20 cellular contexts compared by ENCODE assay signal in the genomic region with DNA sequence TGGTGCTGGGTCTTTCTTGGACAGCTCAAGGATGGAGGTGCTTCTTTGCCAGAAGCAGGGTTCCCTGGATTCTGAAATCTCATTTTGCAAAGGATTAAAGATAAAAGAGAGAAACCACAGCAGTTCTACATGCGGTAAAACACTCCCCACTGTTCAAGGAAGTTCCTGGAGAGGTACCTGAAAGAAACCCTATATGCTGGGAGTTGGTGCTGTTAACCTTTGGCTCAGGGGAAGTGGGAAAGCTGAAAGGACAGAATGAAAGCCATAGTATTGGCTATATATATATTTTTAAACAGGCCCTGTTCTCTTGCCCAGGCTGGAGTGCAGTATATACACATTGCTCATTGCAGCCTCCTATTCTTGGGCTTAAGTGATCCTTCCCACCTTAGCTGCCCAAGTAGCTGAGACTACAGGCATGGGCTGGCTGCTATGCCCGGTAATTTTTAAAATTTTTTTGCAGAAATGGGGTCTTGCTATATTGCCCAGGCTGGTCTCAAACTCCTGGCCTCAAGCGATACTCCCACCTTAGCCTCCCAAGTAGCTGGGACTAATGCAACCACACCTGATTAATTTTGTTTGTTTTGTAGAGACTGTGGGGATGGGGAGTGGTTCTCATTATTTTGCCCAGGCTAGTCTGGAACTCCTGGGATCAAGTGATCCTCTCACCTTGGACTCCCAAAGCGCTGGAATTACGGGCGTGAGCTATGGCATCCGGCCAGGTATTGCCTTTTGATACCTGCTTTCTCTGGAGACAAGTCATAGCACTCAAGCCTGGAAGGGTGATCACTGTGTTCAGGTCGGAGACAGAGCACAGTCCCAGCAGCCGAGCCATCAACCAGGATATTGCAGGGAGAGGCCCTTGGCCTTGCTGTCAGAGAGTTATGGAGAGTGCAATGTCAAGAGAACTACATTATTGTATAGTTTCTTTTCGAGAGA. TPM values are rescaled to one million over a fixed set of nuclear protein-coding genes. Genes with fewer than 3 reads are reported as not detected.
DNase-seq lines count a peak whose midpoint lies in the region; ATAC-seq, FAIRE-seq and TF ChIP-seq lines count a peak whose summit lies in the region.
"Had no signal": no experiment of that assay in that cellular context is flagged by ENCODE, and none has a peak within 500 bp of the region (broad histone marks: within the 10 kb centered on the region; RNA-seq: fewer than 3 reads in every experiment).

No MANE protein-coding gene starts in this region.

- no peak overlapping the region for H3K27ac ChIP-seq in Peyer's patch
- peak overlapping the region; percentile 39 for H3K27ac ChIP-seq in iPS-20b (ENCODE audit: low read length)
- H3K27ac ChIP-seq: heart left ventricle had no signal

- H3K27me3 ChIP-seq in Peyer's patch (no peaks in the 10 kb centered on the region), iPS-20b (ENCODE audit: insufficient read depth, low read length) (no peaks in the 10 kb centered on the region)
- H3K27me3 ChIP-seq: heart left ventricle had no signal

- H3K4me3 ChIP-seq in Peyer's patch (no peak overlapping the region), iPS-20b (ENCODE audit: low read length) (no peak overlapping the region; the same call in 1 of the 2 replicates)
- H3K4me3 ChIP-seq: heart left ventricle had no signal

- H3K36me3 ChIP-seq in Peyer's patch: no peaks in the 10 kb centered on the region
- peaks cover 8% of the 10 kb centered on the region for H3K36me3 ChIP-seq in iPS-20b (ENCODE audit: insufficient read depth, low read depth, low read length)

- H3K27ac Mint-ChIP-seq in effector memory CD8-positive, alpha-beta T cell: peak overlapping the region in 1 of 2 donors; percentile 39
- H3K27ac Mint-ChIP-seq: activated CD8-positive, alpha-beta T cell treated with anti-CD3 and anti-CD28 coated beads for 36 hours; activated naive CD8-positive, alpha-beta T cell treated with anti-CD3 and anti-CD28 coated beads for 36 hours; B cell; memory B cell; type B pancreatic cell had no signal

- no peak for TF ChIP-seq POLR2A in Peyer's patch (IDR thresholded peaks at IDR 0.05)

- no peaks in the 10 kb centered on the region for H3K9me3 Mint-ChIP-seq in effector memory CD8-positive, alpha-beta T cell
- H3K9me3 Mint-ChIP-seq: activated CD8-positive, alpha-beta T cell treated with anti-CD3 and anti-CD28 coated beads for 36 hours; activated naive CD8-positive, alpha-beta T cell treated with anti-CD3 and anti-CD28 coated beads for 36 hours; activated T-cell treated with anti-CD3 and anti-CD28 coated beads, Interleukin-2, amount 50 U/mL, for 4 hours; memory B cell; type B pancreatic cell had no signal

- no peak overlapping the region for H3K4me3 Mint-ChIP-seq in effector memory CD8-positive, alpha-beta T cell
- H3K4me3 Mint-ChIP-seq: activated CD8-positive, alpha-beta T cell treated with anti-CD3 and anti-CD28 coated beads for 36 hours; activated naive CD8-positive, alpha-beta T cell treated with anti-CD3 and anti-CD28 coated beads for 36 hours; activated T-cell treated with anti-CD3 and anti-CD28 coated beads, Interleukin-2, amount 50 U/mL, for 4 hours; B cell; memory B cell; type B pancreatic cell had no signal

- TF ChIP-seq CTCF in Peyer's patch (IDR thresholded peaks at IDR 0.05): no peak

- H3K9ac ChIP-seq in iPS-20b (ENCODE audit: low read depth, low read length): no peak overlapping the region; the same call in 1 of the 2 replicates

- H3K9me3 ChIP-seq in Peyer's patch (no peaks in the 10 kb centered on the region), iPS-20b (ENCODE audit: insufficient read depth, low read depth, low read length) (no peaks in the 10 kb centered on the region)
- H3K9me3 ChIP-seq: heart left ventricle had no signal

- ATAC-seq in HG02938 (IDR thresholded peaks at IDR 0.05; ENCODE audit: unreplicated experiment) (no peak), HG02642 (IDR thresholded peaks at IDR 0.05; ENCODE audit: poor library complexity, unreplicated experiment) (no peak)
- ATAC-seq in effector memory CD8-positive, alpha-beta T cell (replicated peaks): no peak
- ATAC-seq: activated CD8-positive, alpha-beta T cell treated with anti-CD3 and anti-CD28 coated beads for 36 hours; activated T-cell treated with anti-CD3 and anti-CD28 coated beads, Interleukin-2, amount 50 U/mL, for 4 hours; heart left ventricle had no signal

- no peaks in the 10 kb centered on the region for H3K27me3 Mint-ChIP-seq in effector memory CD8-positive, alpha-beta T cell
- H3K27me3 Mint-ChIP-seq: activated CD8-positive, alpha-beta T cell treated with anti-CD3 and anti-CD28 coated beads for 36 hours; activated naive CD8-positive, alpha-beta T cell treated with anti-CD3 and anti-CD28 coated beads for 36 hours; B cell; memory B cell; type B pancreatic cell had no signal

- peak; percentile 41 for DNase-seq in DMS153 (lab: John Stamatoyannopoulos, UW)
- DNase-seq in HTR-8/SVneo (ENCODE audit: insufficient read length, low spot score): no peak
- peak in 2 of 3 donors; percentile 72 to 76 for DNase-seq in Peyer's patch
- no peak for DNase-seq in activated CD4-positive, CD25-positive, alpha-beta regulatory T cell (lab: John Stamatoyannopoulos, UW)
- DNase-seq in effector memory CD8-positive, alpha-beta T cell: no peak
- DNase-seq: activated CD8-positive, alpha-beta T cell treated with anti-CD3 and anti-CD28 coated beads for 36 hours; activated naive CD8-positive, alpha-beta T cell treated with anti-CD3 and anti-CD28 coated beads for 36 hours; activated T-cell treated with anti-CD3 and anti-CD28 coated beads, Interleukin-2, amount 50 U/mL, for 4 hours; heart left ventricle; islet precursor cell; NCI-H1694 treated with DMSO at 0.1 percent for 48 hours; NK-92 treated with Interleukin-12 subunit alpha and Interleukin-12 subunit beta, amount 100 ng/mL, for 24 hours; stimulated activated naive CD4-positive, alpha-beta T cell had no signal

- peak; percentile 9 for FAIRE-seq in HTR-8/SVneo (lab: Jason Lieb, UNC)
- FAIRE-seq: GM12892 had no signal

- H3K36me3 Mint-ChIP-seq in effector memory CD8-positive, alpha-beta T cell (ENCODE audit: insufficient read depth): no peaks in the 10 kb centered on the region

- peaks cover 12 to 17% of the 10 kb centered on the region in 2 donors for H3K4me1 Mint-ChIP-seq in effector memory CD8-positive, alpha-beta T cell (ENCODE audit: low read depth in 2 of 2)

- H3K4me1 ChIP-seq in Peyer's patch (no peaks in the 10 kb centered on the region), iPS-20b (ENCODE audit: insufficient read depth, low read length) (peaks cover 43% of the 10 kb centered on the region)

RNA-seq across cellular contexts. Expression of gene MSI2, which starts 55.2 kb away (rescaled TPM):
- 10 to 100 TPM; 25.9 to 39.0 (median 29.2) TPM for total RNA-seq in Peyer's patch

Comparison
In these comparisons a context has a peak if more than half of its experiments do, and no peak if none do; other contexts are left out.
1. DNase-seq: peak in DMS153 (single experiment) and Peyer's patch (2 of 3); none in HTR-8/SVneo (single experiment), activated CD4-positive, CD25-positive, alpha-beta regulatory T cell (0 of 4) and effector memory CD8-positive, alpha-beta T cell (0 of 3).